1 cellular context compared by ENCODE assay signal in the genomic region with DNA sequence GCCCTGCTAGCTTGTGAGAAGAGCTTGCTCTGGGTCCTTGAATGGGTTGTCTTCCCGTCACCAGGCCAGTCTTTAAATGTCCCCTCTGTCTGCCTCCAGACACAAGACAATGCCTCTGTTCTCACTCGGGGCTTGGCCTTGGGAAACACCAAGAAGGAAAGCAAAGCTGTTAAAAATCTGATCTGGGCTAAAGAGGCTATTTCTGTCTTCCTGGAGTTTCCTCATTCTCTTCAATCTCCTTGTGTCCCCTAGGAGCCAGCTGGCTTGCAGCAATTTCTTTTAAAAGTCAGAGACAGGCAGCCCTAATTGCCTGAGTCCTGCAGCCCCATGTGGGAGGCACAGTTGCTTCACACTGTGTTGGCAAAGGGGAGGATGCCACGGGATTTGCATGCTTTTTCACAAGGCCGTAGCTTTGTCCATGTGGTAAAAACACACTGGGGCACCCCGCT.
TF ChIP-seq lines count a peak whose summit lies in the region.

No MANE protein-coding gene starts in this region.

TF ChIP-seq in GM12878, 131 proteins besides CTCF, POLR2A, EP300 and RAD21 (continued from another document):
- TF ChIP-seq, protein P1, sequence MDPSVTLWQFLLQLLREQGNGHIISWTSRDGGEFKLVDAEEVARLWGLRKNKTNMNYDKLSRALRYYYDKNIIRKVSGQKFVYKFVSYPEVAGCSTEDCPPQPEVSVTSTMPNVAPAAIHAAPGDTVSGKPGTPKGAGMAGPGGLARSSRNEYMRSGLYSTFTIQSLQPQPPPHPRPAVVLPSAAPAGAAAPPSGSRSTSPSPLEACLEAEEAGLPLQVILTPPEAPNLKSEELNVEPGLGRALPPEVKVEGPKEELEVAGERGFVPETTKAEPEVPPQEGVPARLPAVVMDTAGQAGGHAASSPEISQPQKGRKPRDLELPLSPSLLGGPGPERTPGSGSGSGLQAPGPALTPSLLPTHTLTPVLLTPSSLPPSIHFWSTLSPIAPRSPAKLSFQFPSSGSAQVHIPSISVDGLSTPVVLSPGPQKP (IDR thresholded peaks at IDR 0.05; ENCODE audit: low read depth, low read length) = no peak
- TF ChIP-seq CHD1 (IDR thresholded peaks at IDR 0.05; ENCODE audit: low read depth, low read length) = no peak
- TF ChIP-seq, protein P2, sequence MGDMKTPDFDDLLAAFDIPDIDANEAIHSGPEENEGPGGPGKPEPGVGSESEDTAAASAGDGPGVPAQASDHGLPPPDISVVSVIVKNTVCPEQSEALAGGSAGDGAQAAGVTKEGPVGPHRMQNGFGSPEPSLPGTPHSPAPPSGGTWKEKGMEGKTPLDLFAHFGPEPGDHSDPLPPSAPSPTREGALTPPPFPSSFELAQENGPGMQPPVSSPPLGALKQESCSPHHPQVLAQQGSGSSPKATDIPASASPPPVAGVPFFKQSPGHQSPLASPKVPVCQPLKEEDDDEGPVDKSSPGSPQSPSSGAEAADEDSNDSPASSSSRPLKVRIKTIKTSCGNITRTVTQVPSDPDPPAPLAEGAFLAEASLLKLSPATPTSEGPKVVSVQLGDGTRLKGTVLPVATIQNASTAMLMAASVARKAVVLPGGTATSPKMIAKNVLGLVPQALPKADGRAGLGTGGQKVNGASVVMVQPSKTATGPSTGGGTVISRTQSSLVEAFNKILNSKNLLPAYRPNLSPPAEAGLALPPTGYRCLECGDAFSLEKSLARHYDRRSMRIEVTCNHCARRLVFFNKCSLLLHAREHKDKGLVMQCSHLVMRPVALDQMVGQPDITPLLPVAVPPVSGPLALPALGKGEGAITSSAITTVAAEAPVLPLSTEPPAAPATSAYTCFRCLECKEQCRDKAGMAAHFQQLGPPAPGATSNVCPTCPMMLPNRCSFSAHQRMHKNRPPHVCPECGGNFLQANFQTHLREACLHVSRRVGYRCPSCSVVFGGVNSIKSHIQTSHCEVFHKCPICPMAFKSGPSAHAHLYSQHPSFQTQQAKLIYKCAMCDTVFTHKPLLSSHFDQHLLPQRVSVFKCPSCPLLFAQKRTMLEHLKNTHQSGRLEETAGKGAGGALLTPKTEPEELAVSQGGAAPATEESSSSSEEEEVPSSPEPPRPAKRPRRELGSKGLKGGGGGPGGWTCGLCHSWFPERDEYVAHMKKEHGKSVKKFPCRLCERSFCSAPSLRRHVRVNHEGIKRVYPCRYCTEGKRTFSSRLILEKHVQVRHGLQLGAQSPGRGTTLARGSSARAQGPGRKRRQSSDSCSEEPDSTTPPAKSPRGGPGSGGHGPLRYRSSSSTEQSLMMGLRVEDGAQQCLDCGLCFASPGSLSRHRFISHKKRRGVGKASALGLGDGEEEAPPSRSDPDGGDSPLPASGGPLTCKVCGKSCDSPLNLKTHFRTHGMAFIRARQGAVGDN (IDR thresholded peaks at IDR 0.05) = peak; percentile 91
- no peak for TF ChIP-seq SUPT20H (IDR thresholded peaks at IDR 0.05; ENCODE audit: borderline replicate concordance, control insufficient read depth, low read depth, low read length)
- TF ChIP-seq YBX1 (IDR thresholded peaks at IDR 0.05) = no peak
- no peak for TF ChIP-seq ZBED1 (IDR thresholded peaks at IDR 0.05; ENCODE audit: borderline replicate concordance)
- TF ChIP-seq CEBPZ (IDR thresholded peaks at IDR 0.05; ENCODE audit: low read depth, low read length) = no peak
- no peak for TF ChIP-seq PML (IDR thresholded peaks at IDR 0.05; ENCODE audit: low read length)
- no peak for TF ChIP-seq BACH1 (IDR thresholded peaks at IDR 0.05; ENCODE audit: borderline replicate concordance)
- no peak for TF ChIP-seq WRNIP1 (IDR thresholded peaks at IDR 0.05; ENCODE audit: borderline replicate concordance, low read depth, low read length)
- TF ChIP-seq ZBTB40 (IDR thresholded peaks at IDR 0.05; ENCODE audit: borderline replicate concordance) = no peak
- no peak for TF ChIP-seq ZNF24 (IDR thresholded peaks at IDR 0.05)
- no peak for TF ChIP-seq PBX3 (IDR thresholded peaks at IDR 0.05; ENCODE audit: insufficient replicate concordance, low read depth, low read length)
- TF ChIP-seq USF1 (IDR thresholded peaks at IDR 0.05; ENCODE audit: borderline replicate concordance, extremely low read length, insufficient read depth, low read depth, low read length) = no peak
- TF ChIP-seq, protein P3, sequence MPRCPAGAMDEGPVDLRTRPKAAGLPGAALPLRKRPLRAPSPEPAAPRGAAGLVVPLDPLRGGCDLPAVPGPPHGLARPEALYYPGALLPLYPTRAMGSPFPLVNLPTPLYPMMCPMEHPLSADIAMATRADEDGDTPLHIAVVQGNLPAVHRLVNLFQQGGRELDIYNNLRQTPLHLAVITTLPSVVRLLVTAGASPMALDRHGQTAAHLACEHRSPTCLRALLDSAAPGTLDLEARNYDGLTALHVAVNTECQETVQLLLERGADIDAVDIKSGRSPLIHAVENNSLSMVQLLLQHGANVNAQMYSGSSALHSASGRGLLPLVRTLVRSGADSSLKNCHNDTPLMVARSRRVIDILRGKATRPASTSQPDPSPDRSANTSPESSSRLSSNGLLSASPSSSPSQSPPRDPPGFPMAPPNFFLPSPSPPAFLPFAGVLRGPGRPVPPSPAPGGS (IDR thresholded peaks at IDR 0.05; ENCODE audit: borderline replicate concordance, insufficient read depth, low read depth, low read length, poor library complexity, severe bottlenecking) = no peak
- TF ChIP-seq, protein P4, sequence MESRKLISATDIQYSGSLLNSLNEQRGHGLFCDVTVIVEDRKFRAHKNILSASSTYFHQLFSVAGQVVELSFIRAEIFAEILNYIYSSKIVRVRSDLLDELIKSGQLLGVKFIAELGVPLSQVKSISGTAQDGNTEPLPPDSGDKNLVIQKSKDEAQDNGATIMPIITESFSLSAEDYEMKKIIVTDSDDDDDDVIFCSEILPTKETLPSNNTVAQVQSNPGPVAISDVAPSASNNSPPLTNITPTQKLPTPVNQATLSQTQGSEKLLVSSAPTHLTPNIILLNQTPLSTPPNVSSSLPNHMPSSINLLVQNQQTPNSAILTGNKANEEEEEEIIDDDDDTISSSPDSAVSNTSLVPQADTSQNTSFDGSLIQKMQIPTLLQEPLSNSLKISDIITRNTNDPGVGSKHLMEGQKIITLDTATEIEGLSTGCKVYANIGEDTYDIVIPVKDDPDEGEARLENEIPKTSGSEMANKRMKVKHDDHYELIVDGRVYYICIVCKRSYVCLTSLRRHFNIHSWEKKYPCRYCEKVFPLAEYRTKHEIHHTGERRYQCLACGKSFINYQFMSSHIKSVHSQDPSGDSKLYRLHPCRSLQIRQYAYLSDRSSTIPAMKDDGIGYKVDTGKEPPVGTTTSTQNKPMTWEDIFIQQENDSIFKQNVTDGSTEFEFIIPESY (IDR thresholded peaks at IDR 0.05) = no peak
- no peak for TF ChIP-seq HDAC2 (IDR thresholded peaks at IDR 0.05)
- no peak for TF ChIP-seq EED (IDR thresholded peaks at IDR 0.05; ENCODE audit: low read depth)
